In genomic region chr10:51206471-51206870, GRCh38 we compare ENCODE assay signal across 19 cellular contexts.
"Had no signal": no experiment of that assay in that cellular context is flagged by ENCODE, and none has a peak within 500 bp of the region (broad histone marks: within the 10 kb centered on the region; RNA-seq: fewer than 3 reads in every experiment).

No MANE protein-coding gene starts in this region.

- H3K4me3 ChIP-seq: K562 had no signal

- ATAC-seq: activated CD8-positive, alpha-beta memory T cell treated with anti-CD3 and anti-CD28 coated beads, Interleukin-2, amount 10 ng/mL, durations not matched to agents 7 days and 5 days; activated naive CD8-positive, alpha-beta T cell treated with anti-CD3 and anti-CD28 coated beads, Interleukin-2, amount 50 U/mL, for 24 hours; K562 had no signal

- DNase-seq: activated CD4-positive, alpha-beta T cell treated with anti-CD3 and anti-CD28 coated beads, Interleukin-2, amount 10 ng/mL, durations not matched to agents 24 days and 14 days; activated CD4-positive, alpha-beta T cell treated with anti-CD3 and anti-CD28 coated beads, Interleukin-2, amount 50 U/mL, for 48 hours; activated CD4-positive, CD25-positive, alpha-beta regulatory T cell treated with anti-CD3 and anti-CD28 coated beads, Interleukin-2, amount 50 U/mL, for 72 hours; activated CD8-positive, alpha-beta memory T cell treated with anti-CD3 and anti-CD28 coated beads, Interleukin-2, amount 10 ng/mL, durations not matched to agents 7 days and 5 days; activated effector memory CD4-positive, alpha-beta T cell treated with Interleukin-2 at 50 U/mL for 16 hours; activated naive CD4-positive, alpha-beta T cell; activated naive CD8-positive, alpha-beta T cell treated with anti-CD3 and anti-CD28 coated beads, Interleukin-2, amount 50 U/mL, for 24 hours; activated T-cell treated with anti-CD3 and anti-CD28 coated beads, Interleukin-2, amount 50 U/mL, for 24 hours; amygdala; Karpas-422; MM.1S; NCI-H1105; NCI-H1436; NCI-H1694 treated with DMSO at 0.1 percent for 48 hours; NCI-H2029 treated with DMSO at 0.1 percent for 48 hours; NCI-H446; NCI-H524; SHP77 treated with DMSO at 0.1 percent for 48 hours had no signal
